13 cellular contexts compared by ENCODE assay signal in the genomic region with DNA sequence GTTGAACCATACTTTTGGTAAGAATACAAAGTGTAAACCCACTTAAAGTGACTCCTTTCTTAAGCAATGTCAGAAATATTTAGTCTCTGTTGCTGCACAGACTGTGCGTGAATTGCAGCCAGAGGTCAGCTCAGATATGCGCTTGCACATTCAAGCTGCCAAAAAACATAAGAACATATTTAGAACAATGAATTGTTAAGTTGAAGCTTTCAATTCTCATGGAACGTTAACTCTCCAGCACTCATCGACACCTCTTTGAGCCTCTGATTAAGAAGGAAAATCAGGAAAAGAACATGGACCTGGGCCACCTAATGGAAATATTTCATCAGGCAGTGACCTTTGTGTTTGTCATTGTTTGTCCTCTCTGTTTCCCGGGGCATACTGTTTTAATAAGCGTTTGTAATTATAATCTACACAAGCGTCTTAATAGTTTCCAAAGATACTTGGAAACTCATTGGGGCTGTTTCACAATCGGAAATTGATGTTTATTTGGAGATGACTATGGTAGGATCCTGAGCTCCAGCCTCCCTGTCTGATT.
A peak's percentile ranks its signal among the peaks of the same experiment; 100 is the strongest.
DNase-seq lines count a peak whose midpoint lies in the region; ATAC-seq and TF ChIP-seq lines count a peak whose summit lies in the region.
"Had no signal": no experiment of that assay in that cellular context is flagged by ENCODE, and none has a peak within 500 bp of the region (broad histone marks: within the 10 kb centered on the region; RNA-seq: fewer than 3 reads in every experiment).

No MANE protein-coding gene starts in this region.

- H3K36me3 ChIP-seq in adrenal gland (replicated peaks in 1 of 2), result no peaks in the 10 kb centered on the region
- H3K36me3 ChIP-seq in transverse colon, result no peaks in the 10 kb centered on the region
- H3K36me3 ChIP-seq: pancreas had no signal

- H3K9me3 Mint-ChIP-seq in activated CD4-positive, alpha-beta T cell treated with anti-CD3 and anti-CD28 coated beads for 36 hours (ENCODE audit: low read depth), result no peaks in the 10 kb centered on the region

- no peaks in the 10 kb centered on the region for H3K36me3 Mint-ChIP-seq in activated CD4-positive, alpha-beta T cell treated with anti-CD3 and anti-CD28 coated beads for 36 hours (ENCODE audit: low read depth)

- TF ChIP-seq POLR2A in adrenal gland (IDR thresholded peaks at IDR 0.05) (no peak), transverse colon (IDR thresholded peaks at IDR 0.05) (no peak)

- no peak for TF ChIP-seq CTCF in adrenal gland (IDR thresholded peaks at IDR 0.05)
- no peak for TF ChIP-seq CTCF in omental fat pad (IDR thresholded peaks at IDR 0.05)
- TF ChIP-seq CTCF in transverse colon (IDR thresholded peaks at IDR 0.05), result no peak

- WGBS in adrenal gland, 4 donors, result 56 to 64% (median 60%) methylated on average over 8 of the region's 8 CpGs
- 60 to 71% methylated on average over 7 to 8 of the region's 8 CpGs for WGBS in transverse colon (ENCODE audit: low coverage in 1 of 2), 2 donors

- POLR2A ChIA-PET in activated CD4-positive, alpha-beta T cell treated with anti-CD3 and anti-CD28 coated beads for 36 hours (lab: Charles Lee), result interaction anchor here (0.6 kb wide), 1 partner anchor 10 kb away, joined by 3 read pairs; no protein-coding TSS in a partner anchor

- H3K4me3 Mint-ChIP-seq in activated CD4-positive, alpha-beta T cell treated with anti-CD3 and anti-CD28 coated beads for 36 hours, result no peak overlapping the region

- H3K4me3 ChIP-seq in adrenal gland (no peak overlapping the region), transverse colon (no peak overlapping the region)
- H3K4me3 ChIP-seq: pancreas had no signal

- no peaks in the 10 kb centered on the region for H3K4me1 Mint-ChIP-seq in activated CD4-positive, alpha-beta T cell treated with anti-CD3 and anti-CD28 coated beads for 36 hours

- H3K27ac Mint-ChIP-seq in activated CD4-positive, alpha-beta T cell treated with anti-CD3 and anti-CD28 coated beads for 36 hours, result no peak overlapping the region

- peaks cover 15% of the 10 kb centered on the region for H3K27me3 Mint-ChIP-seq in activated CD4-positive, alpha-beta T cell treated with anti-CD3 and anti-CD28 coated beads for 36 hours

- intact Hi-C loops in adrenal gland (cut with DNase I), result no loop called here
- intact Hi-C loops in transverse colon (cut with DNase I; ENCODE audit: low total_unique reads), result no loop called here
- intact Hi-C loops in activated CD4-positive, alpha-beta T cell treated with anti-CD3 and anti-CD28 coated beads for 36 hours (cut with DNase I, micrococcal nuclease), result no loop called here

- TF ChIP-seq EP300 in transverse colon (IDR thresholded peaks at IDR 0.05; ENCODE audit: low read depth), result no peak

- H3K27ac ChIP-seq in adrenal gland, result peak overlapping the region in 2 of 5 donors; percentile 35 to 50
- peak overlapping the region; percentile 59 to 70 (median 65) for H3K27ac ChIP-seq in transverse colon
- H3K27ac ChIP-seq: KMS-11, pancreas had no signal

- no peaks in the 10 kb centered on the region for H3K27me3 ChIP-seq in adrenal gland
- no peaks in the 10 kb centered on the region for H3K27me3 ChIP-seq in transverse colon
- H3K27me3 ChIP-seq: pancreas had no signal

- CTCF ChIA-PET in activated CD4-positive, alpha-beta T cell treated with anti-CD3 and anti-CD28 coated beads for 36 hours (lab: Charles Lee), result no interaction called here

- DNase-seq in adrenal gland (peak in 4 of 7 donors; percentile 9 to 67 (median 25)), fibroblast of the conjunctiva (ENCODE audit: low read depth) (peak; percentile 93), omental fat pad (ENCODE audit: low spot score) (no peak), transverse colon (peak; percentile 23), kidney tubule cell (ENCODE audit: low spot score) (no peak), COLO829 (ENCODE audit: low spot score) (no peak)
- DNase-seq in activated CD4-positive, alpha-beta T cell treated with anti-CD3 and anti-CD28 coated beads for 36 hours, result no peak
- DNase-seq: kidney glomerular epithelial cell, NCI-H2029 treated with DMSO at 0.1 percent for 48 hours, pancreas, T-helper 1 cell had no signal

- in situ Hi-C loops in transverse colon (cut with MboI; ENCODE audit: low pct_ligation_motif_present in 1 of 4, low pct_unique_long_range_greater_than_20kb in 1 of 4, low sequenced_read_pairs in 3 of 4), result no loop called here

- H3K9me3 ChIP-seq in adrenal gland (replicated peaks in 1 of 3) (no peaks in the 10 kb centered on the region), transverse colon (no peaks in the 10 kb centered on the region)
- H3K9me3 ChIP-seq: pancreas had no signal

- H3K4me1 ChIP-seq in adrenal gland (replicated peaks in 1 of 2) (no peaks in the 10 kb centered on the region), transverse colon (peaks cover 0 to 16% (median 3%) of the 10 kb centered on the region in 4 donors)
- H3K4me1 ChIP-seq: pancreas had no signal

- peak; percentile 83 for ATAC-seq in omental fat pad (ENCODE audit: low FRiP score)
- ATAC-seq in activated CD4-positive, alpha-beta T cell treated with anti-CD3 and anti-CD28 coated beads for 36 hours, result no peak
- no peak for ATAC-seq in GM19351 (IDR thresholded peaks at IDR 0.05; ENCODE audit: unreplicated experiment)

Comparison
In these comparisons a context has a peak if more than half of its experiments do, and no peak if none do; other contexts are left out.
1. DNase-seq: peak in adrenal gland (4 of 7), fibroblast of the conjunctiva (single experiment) and transverse colon (single experiment); none in omental fat pad (single experiment), kidney tubule cell (single experiment), activated CD4-positive, alpha-beta T cell treated with anti-CD3 and anti-CD28 coated beads for 36 hours (single experiment) and COLO829 (single experiment).